ENCODE assay signal across 12 cellular contexts in genomic region chr17:40350410-40351184, GRCh38. TPM values are rescaled to one million over a fixed set of nuclear protein-coding genes. Genes with fewer than 3 reads are reported as not detected.
DNase-seq lines count a peak whose midpoint lies in the region; ATAC-seq, FAIRE-seq and TF ChIP-seq lines count a peak whose summit lies in the region.
"Had no signal": no experiment of that assay in that cellular context is flagged by ENCODE, and none has a peak within 500 bp of the region (broad histone marks: within the 10 kb centered on the region; RNA-seq: fewer than 3 reads in every experiment).

No MANE protein-coding gene starts in this region.

- H3K9me1 ChIP-seq in endothelial cell of umbilical vein (replicated peaks; ENCODE audit: control insufficient read depth, extremely low read depth, insufficient read depth, low read length), result no peaks in the 10 kb centered on the region

- H3K4me1 ChIP-seq in HEK293 (ENCODE audit: control insufficient read depth, insufficient read depth, low read length) (peaks cover 2% of the 10 kb centered on the region; the same call in 1 of the 2 replicates), endothelial cell of umbilical vein (ENCODE audit: control insufficient read depth, extremely low read depth, insufficient read depth, low read length) (peaks cover 46% of the 10 kb centered on the region), neuronal stem cell (ENCODE audit: control insufficient read depth in 2 of 2, insufficient read depth in 1 of 2, low read depth in 1 of 2, low read length in 2 of 2) (peaks cover 58 to 59% of the 10 kb centered on the region in 2 donors)

- no peak overlapping the region for H3K4me2 ChIP-seq in endothelial cell of umbilical vein (ENCODE audit: insufficient read depth, low read length)
- H3K4me2 ChIP-seq in neuronal stem cell (ENCODE audit: insufficient read depth, low read length, poor library complexity, severe bottlenecking), result peak overlapping the region; percentile 60

- H3K14ac ChIP-seq in neuronal stem cell (ENCODE audit: low read length), result no peak overlapping the region

- peak overlapping the region; percentile 95 for H3K18ac ChIP-seq in neuronal stem cell (ENCODE audit: low read length)

- peak overlapping the region; percentile 53 for H2AK5ac ChIP-seq in neuronal stem cell (ENCODE audit: low read depth, low read length)

- no peak overlapping the region for H2BK15ac ChIP-seq in neuronal stem cell (ENCODE audit: low read length)

- H3K27me3 ChIP-seq in endothelial cell of umbilical vein (ENCODE audit: control insufficient read depth in 2 of 2, insufficient read depth in 2 of 2, low read length in 2 of 2) (no peaks in the 10 kb centered on the region), neuronal stem cell (ENCODE audit: control insufficient read depth in 3 of 3, insufficient read depth in 3 of 3, low read depth in 1 of 3, low read length in 3 of 3) (peaks cover 0 to 3% (median 0%) of the 10 kb centered on the region in 3 experiments)
- H3K27me3 ChIP-seq: transverse colon had no signal

- no peak overlapping the region for H3K4ac ChIP-seq in neuronal stem cell (ENCODE audit: low read length)

- WGBS in neuronal stem cell (ENCODE audit: extremely low coverage in 2 of 2, insufficient read length in 2 of 2, insufficient replicate concordance in 1 of 2), 2 donors, result no CpG with 5 or more reads among the region's 16 CpGs

- H3K4me3 ChIP-seq in HEK293 (ENCODE audit: low read depth, low read length) (no peak overlapping the region), endothelial cell of umbilical vein (replicated peaks in 1 of 3; ENCODE audit: insufficient read depth in 1 of 3, low read depth in 1 of 3, low read length in 3 of 3) (no peak overlapping the region), neuronal stem cell (ENCODE audit: low read length in 2 of 2) (no peak overlapping the region)
- H3K4me3 ChIP-seq: transverse colon had no signal

- peaks cover 6 to 51% of the 10 kb centered on the region in 2 experiments; a peak in 2 of 3 replicates for H3K36me3 ChIP-seq in HEK293 (ENCODE audit: control insufficient read depth in 2 of 2, insufficient read depth in 1 of 2, low read length in 2 of 2)
- peaks cover 6 to 43% of the 10 kb centered on the region in 2 experiments for H3K36me3 ChIP-seq in endothelial cell of umbilical vein (ENCODE audit: control insufficient read depth in 2 of 2, extremely low read depth in 1 of 2, insufficient read depth in 2 of 2, low read length in 2 of 2)
- H3K36me3 ChIP-seq in neuronal stem cell (replicated peaks in 1 of 2; ENCODE audit: control insufficient read depth in 2 of 2, insufficient read depth in 2 of 2, low read length in 2 of 2), result peaks cover 11 to 42% of the 10 kb centered on the region in 2 donors

- no peak overlapping the region for H2BK12ac ChIP-seq in neuronal stem cell (ENCODE audit: low read length)

- no peak overlapping the region for H4K8ac ChIP-seq in neuronal stem cell (ENCODE audit: low read depth, low read length)

- H4K91ac ChIP-seq in neuronal stem cell (ENCODE audit: low read depth, low read length, poor library complexity), result no peak overlapping the region

- H2BK120ac ChIP-seq in neuronal stem cell (ENCODE audit: low read depth, low read length), result no peak overlapping the region

- POLR2A ChIA-PET in HEK293 (lab: Yijun Ruan, JAX), result interaction anchor here (0.8 kb wide), 1 partner anchor 43 kb away, joined by 5 read pairs; no protein-coding TSS in a partner anchor
- POLR2A ChIA-PET in endothelial cell of umbilical vein (lab: Charles Lee), result no interaction called here

- H3K9me3 ChIP-seq in HEK293 (ENCODE audit: control insufficient read depth, insufficient read depth, low read depth, low read length), result no peaks in the 10 kb centered on the region
- no peaks in the 10 kb centered on the region for H3K9me3 ChIP-seq in endothelial cell of umbilical vein (replicated peaks; ENCODE audit: control insufficient read depth, insufficient read depth, low read length)
- H3K9me3 ChIP-seq in neuronal stem cell (replicated peaks in 1 of 2; ENCODE audit: control insufficient read depth in 2 of 2, insufficient read depth in 1 of 2, low read depth in 1 of 2, low read length in 2 of 2), result no peaks in the 10 kb centered on the region
- H3K9me3 ChIP-seq: transverse colon had no signal

- dilution Hi-C loops in endothelial cell of umbilical vein (cut with MboI; ENCODE audit: extremely low pct_ligation_motif_present, low sequenced_read_pairs), result no loop called here

- no peaks in the 10 kb centered on the region for H4K20me1 ChIP-seq in endothelial cell of umbilical vein (replicated peaks; ENCODE audit: control insufficient read depth, extremely low read depth, insufficient read depth, low read length)

- H3K9ac ChIP-seq in endothelial cell of umbilical vein (replicated peaks; ENCODE audit: extremely low read depth, insufficient read depth, low read length) (no peak overlapping the region), neuronal stem cell (ENCODE audit: low read depth, low read length, poor library complexity) (peak overlapping the region; percentile 73)

- FAIRE-seq in endothelial cell of umbilical vein (lab: Jason Lieb, UNC), result no peak

- intact Hi-C loops in endothelial cell of umbilical vein (cut with micrococcal nuclease), result no loop called here

- BruUV-seq in endothelial cell of umbilical vein (replicated peaks; lab: Mats Ljungman, UMichigan), result no TSS peak

- no peak for TF ChIP-seq CTCF in HEK293 (tag by site-specific recombination; IDR thresholded peaks at IDR 0.05)
- no peak for TF ChIP-seq CTCF in endothelial cell of umbilical vein (IDR thresholded peaks at IDR 0.05; ENCODE audit: extremely low read depth in 1 of 2, insufficient read depth in 1 of 2, low read depth in 1 of 2, low read length in 2 of 2)

- H3K23ac ChIP-seq in neuronal stem cell (ENCODE audit: low read depth, low read length, poor library complexity), result no peak overlapping the region

- no peak for TF ChIP-seq POLR2A in endothelial cell of umbilical vein (IDR thresholded peaks at IDR 0.05; ENCODE audit: low read depth, low read length)

- H2BK5ac ChIP-seq in neuronal stem cell (ENCODE audit: low read length), result peak overlapping the region; percentile 83

- DNase-seq in NCI-H82 treated with DMSO at 0.1 percent for 48 hours (lab: John Stamatoyannopoulos, UW; ENCODE audit: unreplicated experiment) (peak; percentile 83), endothelial cell of umbilical vein (ENCODE audit: low read depth, low spot score) (no peak), neuronal stem cell (ENCODE audit: low spot score) (peak; percentile 94), SW 1271 (lab: John Stamatoyannopoulos, UW) (no peak), SKM-1 (lab: John Stamatoyannopoulos, UW; ENCODE audit: unreplicated experiment) (no peak)
- DNase-seq: NCI-H510A; stimulated activated CD4-positive, alpha-beta T cell treated with anti-CD3 and anti-CD28 coated beads, Interleukin-15, amount 100 ng/mL, for 24 hours; transverse colon had no signal

- CTCF ChIA-PET in HEK293 (lab: Yijun Ruan, JAX), result interaction anchor here (0.6 to 16.1 kb wide), 5 partner anchors 31 to 107 kb away, joined by 3 to 453 read pairs (median 4); partner anchors contain the start of gene RARA
- CTCF ChIA-PET in endothelial cell of umbilical vein (lab: Charles Lee), result interaction anchor here (1.2 to 18.3 kb wide), 3 partner anchors 32 to 45 kb away, joined by 3 to 530 read pairs (median 5); partner anchors contain the start of gene RARA

- peaks cover 3% of the 10 kb centered on the region for H3K79me1 ChIP-seq in neuronal stem cell (ENCODE audit: low read depth, low read length)

- no peak for ATAC-seq in HG02623 (IDR thresholded peaks at IDR 0.05; ENCODE audit: unreplicated experiment)
- ATAC-seq in GM19023 (IDR thresholded peaks at IDR 0.05; ENCODE audit: unreplicated experiment), result no peak

- H3K79me2 ChIP-seq in endothelial cell of umbilical vein (ENCODE audit: control insufficient read depth, insufficient read depth, low read length), result peaks cover 48% of the 10 kb centered on the region

- H2AFZ ChIP-seq in endothelial cell of umbilical vein (ENCODE audit: low read depth, low read length) (no peak overlapping the region), neuronal stem cell (ENCODE audit: low read length) (peak overlapping the region; percentile 11)

- H3K27ac ChIP-seq in HEK293 (ENCODE audit: extremely low read depth, low read depth, low read length) (no peak overlapping the region), endothelial cell of umbilical vein (ENCODE audit: insufficient read depth, low read depth, low read length) (peak overlapping the region; percentile 6), neuronal stem cell (replicated peaks; ENCODE audit: low read length) (peak overlapping the region; percentile 62)

TF ChIP-seq in HEK293, 187 proteins besides CTCF, POLR2A, EP300 and RAD21 (continues in another document):
- TF ChIP-seq ZNF707 (tag by site-specific recombination; IDR thresholded peaks at IDR 0.05), result no peak
- TF ChIP-seq MZF1 (tag by site-specific recombination; IDR thresholded peaks at IDR 0.05; ENCODE audit: borderline replicate concordance), result no peak
- TF ChIP-seq ZNF324 (tag by site-specific recombination; IDR thresholded peaks at IDR 0.05), result no peak

TF ChIP-seq in endothelial cell of umbilical vein, 7 proteins besides CTCF, POLR2A, EP300 and RAD21 (continues in another document):
- TF ChIP-seq JUN (IDR thresholded peaks at IDR 0.05; ENCODE audit: borderline replicate concordance, insufficient read depth, insufficient read length, low read depth) (no peak), FOS (IDR thresholded peaks at IDR 0.05; ENCODE audit: borderline replicate concordance, insufficient read depth, low read length) (no peak)

RNA-seq across cellular contexts. Expression of gene GJD3, which starts 13.9 kb away (rescaled TPM):
- 0.39 and 0.40 TPM in 2 replicates for total RNA-seq in endothelial cell of umbilical vein
- 0.10 TPM in 1 of 2 replicates, not detected in the other for polyA plus RNA-seq in endothelial cell of umbilical vein
- not detected in 2 replicates for polyA plus RNA-seq in endothelial cell of umbilical vein (2011; cell fraction: cytosol; rRNA removed)
- polyA plus RNA-seq in endothelial cell of umbilical vein (2011; cell fraction: nucleus; rRNA removed), result not detected in 2 replicates
- polyA plus RNA-seq in endothelial cell of umbilical vein (2012), result not detected in 2 replicates
- not detected in 2 replicates for polyA minus RNA-seq in endothelial cell of umbilical vein
- not detected for polyA minus RNA-seq in endothelial cell of umbilical vein (2011; cell fraction: cytosol; rRNA and poly(A)+ RNA removed)
- polyA minus RNA-seq in endothelial cell of umbilical vein (2011; cell fraction: nucleus; rRNA and poly(A)+ RNA removed), result not detected in 2 replicates
- polyA plus RNA-seq in neuronal stem cell (2013, experiment 1 of 2), result 0.08 TPM
- 0.07 TPM for polyA plus RNA-seq in neuronal stem cell (2013, experiment 2 of 2)
- total RNA-seq: transverse colon had no signal
- polyA plus RNA-seq: aorta had no signal

RNA-seq across cellular contexts. Expression of gene RARA, which starts 41.6 kb away (rescaled TPM):
- 37.8 and 43.4 TPM in 2 replicates for total RNA-seq in endothelial cell of umbilical vein
- polyA plus RNA-seq in endothelial cell of umbilical vein, result 11.2 and 11.9 TPM in 2 replicates
- polyA plus RNA-seq in endothelial cell of umbilical vein (2011; cell fraction: cytosol; rRNA removed), result 11.3 and 13.6 TPM in 2 replicates
- polyA plus RNA-seq in endothelial cell of umbilical vein (2011; cell fraction: nucleus; rRNA removed), result 9.9 and 12.3 TPM in 2 replicates
- 27.6 and 34.9 TPM in 2 replicates for polyA plus RNA-seq in endothelial cell of umbilical vein (2012)
- polyA minus RNA-seq in endothelial cell of umbilical vein, result 11.6 and 20.5 TPM in 2 replicates
- 6.7 TPM for polyA minus RNA-seq in endothelial cell of umbilical vein (2011; cell fraction: cytosol; rRNA and poly(A)+ RNA removed)
- polyA minus RNA-seq in endothelial cell of umbilical vein (2011; cell fraction: nucleus; rRNA and poly(A)+ RNA removed), result 8.0 and 10.0 TPM in 2 replicates
- 14.9 TPM for polyA plus RNA-seq in neuronal stem cell (2013, experiment 1 of 2)
- polyA plus RNA-seq in neuronal stem cell (2013, experiment 2 of 2), result 15.3 TPM

Comparison
In these comparisons a context has a peak if more than half of its experiments do, and no peak if none do; other contexts are left out.
1. DNase-seq: peak in NCI-H82 treated with DMSO at 0.1 percent for 48 hours (single experiment) and neuronal stem cell (single experiment); none in endothelial cell of umbilical vein (single experiment), SW 1271 (0 of 2) and SKM-1 (single experiment).